ENCODE assay signal across 7 cellular contexts in genomic region chr12:10720974-10721565, GRCh38. TPM values are rescaled to one million over a fixed set of nuclear protein-coding genes. Genes with fewer than 3 reads are reported as not detected.
DNase-seq lines count a peak whose midpoint lies in the region; ATAC-seq and TF ChIP-seq lines count a peak whose summit lies in the region.

No MANE protein-coding gene starts in this region.

- H3K27ac ChIP-seq in HCT116 (ENCODE audit: low read depth, low read length) (peak overlapping the region; percentile 96; the same call in 1 of the 2 replicates), right cardiac atrium (ENCODE audit: low read length) (peak overlapping the region; percentile 54)

- peak overlapping the region; percentile 88 for H3K4me3 Mint-ChIP-seq in activated B cell treated with CpG ODN at 0.5 μM for 24 hours
- H3K4me3 Mint-ChIP-seq in stimulated activated effector memory CD8-positive, alpha-beta T cell treated with anti-CD3 and anti-CD28 coated beads, Interleukin-12 subunit alpha, Interleukin-12 subunit beta, amount 100 ng/mL, for 72 hours = peak overlapping the region; percentile 94

- DNase-seq in HCT116 (ENCODE audit: low read depth, low spot score) (no peak), activated B cell treated with CpG ODN at 0.5 μM for 24 hours (no peak), right cardiac atrium (no peak), ureter (ENCODE audit: low spot score) (no peak)
- no peak for DNase-seq in stimulated activated effector memory CD8-positive, alpha-beta T cell treated with anti-CD3 and anti-CD28 coated beads, Interleukin-12 subunit alpha, Interleukin-12 subunit beta, amount 100 ng/mL, for 72 hours (ENCODE audit: low spot score in 2 of 2)
- DNase-seq in stimulated activated naive CD4-positive, alpha-beta T cell treated with Interleukin-2 at 50 U/mL for 16 hours (lab: John Stamatoyannopoulos, UW) = no peak

- TF ChIP-seq CTCF in HCT116 (IDR thresholded peaks at IDR 0.05 in 2 of 3, conservative IDR thresholded peaks at IDR 0.05 in 1 of 3; ENCODE audit: borderline replicate concordance in 1 of 3, insufficient read depth in 1 of 3, low read depth in 2 of 3, low read length in 2 of 3) (no peak), activated B cell treated with CpG ODN at 0.5 μM for 24 hours (IDR thresholded peaks at IDR 0.05) (no peak)

- no peak for TF ChIP-seq POLR2A in HCT116 (IDR thresholded peaks at IDR 0.05; ENCODE audit: borderline replicate concordance, extremely low read depth, insufficient read depth, insufficient read length)

- ATAC-seq in HCT116 (no peak), activated B cell treated with CpG ODN at 0.5 μM for 24 hours (ENCODE audit: low read depth) (no peak), right cardiac atrium (peak in 1 of 2 donors; percentile 5), GM21619 (IDR thresholded peaks at IDR 0.05; ENCODE audit: unreplicated experiment) (no peak)
- ATAC-seq in stimulated activated effector memory CD8-positive, alpha-beta T cell treated with anti-CD3 and anti-CD28 coated beads, Interleukin-12 subunit alpha, Interleukin-12 subunit beta, amount 100 ng/mL, for 72 hours = no peak

- H3K9me2 ChIP-seq in HCT116 (ENCODE audit: insufficient read depth) = no peaks in the 10 kb centered on the region

- no peaks in the 10 kb centered on the region for H3K27me3 ChIP-seq in HCT116 (ENCODE audit: insufficient read depth, low read length)
- no peaks in the 10 kb centered on the region for H3K27me3 ChIP-seq in right cardiac atrium (ENCODE audit: control insufficient read depth, insufficient read depth)

- H2AFZ ChIP-seq in HCT116 (ENCODE audit: low read depth, low read length, poor library complexity, severe bottlenecking) = no peak overlapping the region

- no peaks in the 10 kb centered on the region for H3K9me3 Mint-ChIP-seq in activated B cell treated with CpG ODN at 0.5 μM for 24 hours
- H3K9me3 Mint-ChIP-seq in stimulated activated effector memory CD8-positive, alpha-beta T cell treated with anti-CD3 and anti-CD28 coated beads, Interleukin-12 subunit alpha, Interleukin-12 subunit beta, amount 100 ng/mL, for 72 hours = no peaks in the 10 kb centered on the region

- H3K4me1 ChIP-seq in HCT116 (ENCODE audit: control insufficient read depth in 1 of 2, insufficient read depth in 2 of 2, low read length in 2 of 2) (peaks cover 47 to 66% of the 10 kb centered on the region in 2 experiments), right cardiac atrium (ENCODE audit: control insufficient read depth, insufficient read depth, low read length) (peaks cover 7% of the 10 kb centered on the region)

- peaks cover 33% of the 10 kb centered on the region for H3K4me1 Mint-ChIP-seq in activated B cell treated with CpG ODN at 0.5 μM for 24 hours
- H3K4me1 Mint-ChIP-seq in stimulated activated effector memory CD8-positive, alpha-beta T cell treated with anti-CD3 and anti-CD28 coated beads, Interleukin-12 subunit alpha, Interleukin-12 subunit beta, amount 100 ng/mL, for 72 hours = peaks cover 41% of the 10 kb centered on the region

- peak overlapping the region; percentile 97 for H3K9ac ChIP-seq in HCT116 (ENCODE audit: low read length)

- H3K27ac Mint-ChIP-seq in activated B cell treated with CpG ODN at 0.5 μM for 24 hours = no peak overlapping the region
- H3K27ac Mint-ChIP-seq in stimulated activated effector memory CD8-positive, alpha-beta T cell treated with anti-CD3 and anti-CD28 coated beads, Interleukin-12 subunit alpha, Interleukin-12 subunit beta, amount 100 ng/mL, for 72 hours = peak overlapping the region; percentile 60

- CTCF ChIA-PET in HCT116 (lab: Charles Lee) = no interaction called here
- CTCF ChIA-PET in activated B cell treated with CpG ODN at 0.5 μM for 24 hours (lab: Charles Lee) = no interaction called here

- 26% methylated on average over 3 of the region's 3 CpGs for WGBS in right cardiac atrium

- peaks cover 8% of the 10 kb centered on the region for H3K36me3 Mint-ChIP-seq in activated B cell treated with CpG ODN at 0.5 μM for 24 hours (ENCODE audit: low read depth)
- H3K36me3 Mint-ChIP-seq in stimulated activated effector memory CD8-positive, alpha-beta T cell treated with anti-CD3 and anti-CD28 coated beads, Interleukin-12 subunit alpha, Interleukin-12 subunit beta, amount 100 ng/mL, for 72 hours = peaks cover 42% of the 10 kb centered on the region

- H4K20me1 ChIP-seq in HCT116 (ENCODE audit: insufficient read depth) = peaks cover 31% of the 10 kb centered on the region; the same call in 1 of the 2 replicates

- H3K4me3 ChIP-seq in HCT116 (replicated peaks in 1 of 2; ENCODE audit: low read depth in 1 of 2, low read length in 2 of 2) (peak overlapping the region; percentile 90 to 93), right cardiac atrium (ENCODE audit: low read length) (peak overlapping the region; percentile 85)

- H3K9me3 ChIP-seq in HCT116 (ENCODE audit: control insufficient read depth in 1 of 2, insufficient read depth in 1 of 2, low read depth in 1 of 2, low read length in 2 of 2) = no peaks in the 10 kb centered on the region
- no peaks in the 10 kb centered on the region for H3K9me3 ChIP-seq in right cardiac atrium (ENCODE audit: control insufficient read depth, low read length)

- no TSS peak for BruUV-seq in HCT116 (replicated peaks; lab: Mats Ljungman, UMichigan)

- H3K4me2 ChIP-seq in HCT116 (ENCODE audit: low read length) = peak overlapping the region; percentile 77

- peaks cover 0 to 14% of the 10 kb centered on the region in 2 experiments; a peak in 2 of 4 replicates for H3K36me3 ChIP-seq in HCT116 (ENCODE audit: control insufficient read depth in 1 of 2, insufficient read depth in 2 of 2, low read length in 2 of 2)

- H3K27me3 Mint-ChIP-seq in activated B cell treated with CpG ODN at 0.5 μM for 24 hours = peaks cover 9% of the 10 kb centered on the region

- POLR2A ChIA-PET in HCT116 (lab: Charles Lee) = no interaction called here
- POLR2A ChIA-PET in activated B cell treated with CpG ODN at 0.5 μM for 24 hours (lab: Charles Lee) = no interaction called here

- TF ChIP-seq RAD21 in HCT116 (IDR thresholded peaks at IDR 0.05; ENCODE audit: low read depth) = no peak

- intact Hi-C loops in HCT116 (cut with micrococcal nuclease) = no loop called here
- intact Hi-C loops in activated B cell treated with CpG ODN at 0.5 μM for 24 hours (cut with micrococcal nuclease) = loop anchor here (5.0 kb wide), 1 partner anchor 1891 kb away; the partner anchor contains the start of gene CREBL2
- intact Hi-C loops in right cardiac atrium (cut with DNase I) = loop anchor here in 2 of 4 donors (10.0 kb wide), 1 partner anchor 106 kb away; the partner anchor contains the start of gene MAGOHB (in 2 of the 2)

- RAD21 ChIA-PET in HCT116 (lab: Charles Lee; ENCODE audit: low non-redundant PET in 1 of 2, low total read pairs in 2 of 2, uncharacterized antibody in 2 of 2, unreplicated experiment in 2 of 2) = no interaction called here

- peaks cover 82% of the 10 kb centered on the region for H3K79me2 ChIP-seq in HCT116 (ENCODE audit: insufficient read depth, low read length)

TF ChIP-seq in HCT116, 20 proteins besides CTCF, POLR2A, EP300 and RAD21 (continues in another document):
- TF ChIP-seq POLR2AphosphoS5 (IDR thresholded peaks at IDR 0.05; ENCODE audit: low read depth, low read length) = no peak
- TF ChIP-seq EZH2phosphoT487 (IDR thresholded peaks at IDR 0.05; ENCODE audit: borderline replicate concordance) = no peak
- TF ChIP-seq ELF1 (IDR thresholded peaks at IDR 0.05; ENCODE audit: borderline replicate concordance, low read depth) = no peak
- no peak for TF ChIP-seq ATF3 (IDR thresholded peaks at IDR 0.05)
- TF ChIP-seq EGR1 (IDR thresholded peaks at IDR 0.05; ENCODE audit: low read depth) = no peak
- no peak for TF ChIP-seq SP1 (IDR thresholded peaks at IDR 0.05; ENCODE audit: low read depth)
- TF ChIP-seq ZNF274 (IDR thresholded peaks at IDR 0.05; ENCODE audit: low read depth, low read length) = no peak
- no peak for TF ChIP-seq REST (IDR thresholded peaks at IDR 0.05; ENCODE audit: low read depth)
- TF ChIP-seq JUND (IDR thresholded peaks at IDR 0.05) = no peak
- no peak for TF ChIP-seq SIN3A (IDR thresholded peaks at IDR 0.05; ENCODE audit: low read depth)

RNA-seq across cellular contexts. Expression of gene YBX3, which starts 2.1 kb away (rescaled TPM):
- total RNA-seq in HCT116 (2021; ENCODE audit: unreplicated experiment) = 419 TPM
- polyA plus RNA-seq in HCT116 (2012) = 472 and 487 TPM in 2 replicates
- 50.3 and 58.8 TPM in 2 replicates for total RNA-seq in activated B cell treated with CpG ODN at 0.5 μM for 24 hours
- total RNA-seq in right cardiac atrium = 100 to 1,000 TPM; 585 to 928 (median 744) TPM
- polyA plus RNA-seq in right cardiac atrium = 490 TPM
- total RNA-seq in ureter = 318 TPM

RNA-seq across cellular contexts. Expression of gene STYK1, which starts 47.2 kb away (rescaled TPM):
- total RNA-seq in HCT116 (2021; ENCODE audit: unreplicated experiment) = 4.4 TPM
- 3.8 and 4.5 TPM in 2 replicates for polyA plus RNA-seq in HCT116 (2012)
- not detected in 2 replicates for total RNA-seq in activated B cell treated with CpG ODN at 0.5 μM for 24 hours
- total RNA-seq in right cardiac atrium = under 1 TPM in 1 of 4 donors, not detected in 3; 0.09 TPM
- 0.02 TPM for polyA plus RNA-seq in right cardiac atrium
- 13.2 TPM for total RNA-seq in ureter
